1 cellular context compared by ENCODE assay signal in the genomic region with DNA sequence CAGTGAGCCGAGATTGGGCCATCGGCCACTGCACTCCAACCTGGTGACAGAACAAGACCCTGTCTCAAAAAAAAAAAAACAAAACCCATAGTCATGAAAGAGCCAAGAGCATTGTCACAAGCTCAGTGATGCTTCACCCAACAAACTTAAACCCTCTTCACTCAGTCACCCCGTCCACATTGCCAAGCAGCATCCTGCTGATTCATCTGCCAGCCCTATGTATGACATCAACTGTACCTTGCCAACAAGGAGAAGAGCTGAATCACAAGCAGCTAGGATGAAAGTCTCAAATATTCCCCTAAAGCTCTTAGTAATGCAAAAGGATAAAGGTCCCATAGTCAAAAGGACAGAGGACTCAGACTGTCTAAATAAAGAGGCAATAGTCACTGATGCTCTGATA.
TF ChIP-seq lines count a peak whose summit lies in the region.

No MANE protein-coding gene starts in this region.

TF ChIP-seq in HepG2, 621 proteins besides CTCF, POLR2A, EP300 and RAD21:
- TF ChIP-seq, protein P1, sequence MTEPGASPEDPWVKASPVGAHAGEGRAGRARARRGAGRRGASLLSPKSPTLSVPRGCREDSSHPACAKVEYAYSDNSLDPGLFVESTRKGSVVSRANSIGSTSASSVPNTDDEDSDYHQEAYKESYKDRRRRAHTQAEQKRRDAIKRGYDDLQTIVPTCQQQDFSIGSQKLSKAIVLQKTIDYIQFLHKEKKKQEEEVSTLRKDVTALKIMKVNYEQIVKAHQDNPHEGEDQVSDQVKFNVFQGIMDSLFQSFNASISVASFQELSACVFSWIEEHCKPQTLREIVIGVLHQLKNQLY (CRISPR knock-in tag; IDR thresholded peaks at IDR 0.05): no peak
- TF ChIP-seq ZNF567 (CRISPR knock-in tag; IDR thresholded peaks at IDR 0.05; ENCODE audit: borderline replicate concordance) (no peak), THAP11 (CRISPR knock-in tag; IDR thresholded peaks at IDR 0.05) (no peak), ARID2 (CRISPR knock-in tag; IDR thresholded peaks at IDR 0.05; ENCODE audit: borderline replicate concordance) (no peak), SNAI1 (CRISPR knock-in tag; IDR thresholded peaks at IDR 0.05; ENCODE audit: borderline replicate concordance) (no peak), NR2F6 (IDR thresholded peaks at IDR 0.05) (no peak), NR2F6 (CRISPR knock-in tag; IDR thresholded peaks at IDR 0.05) (no peak), ZNF672 (CRISPR knock-in tag; IDR thresholded peaks at IDR 0.05) (no peak), ZNF777 (CRISPR knock-in tag; IDR thresholded peaks at IDR 0.05) (no peak), ZFP41 (CRISPR knock-in tag; IDR thresholded peaks at IDR 0.05; ENCODE audit: borderline replicate concordance) (no peak), KAT7 (CRISPR knock-in tag; IDR thresholded peaks at IDR 0.05; ENCODE audit: borderline replicate concordance) (no peak), ZNF75D (CRISPR knock-in tag; IDR thresholded peaks at IDR 0.05; ENCODE audit: borderline replicate concordance) (no peak)
- TF ChIP-seq, protein P2, sequence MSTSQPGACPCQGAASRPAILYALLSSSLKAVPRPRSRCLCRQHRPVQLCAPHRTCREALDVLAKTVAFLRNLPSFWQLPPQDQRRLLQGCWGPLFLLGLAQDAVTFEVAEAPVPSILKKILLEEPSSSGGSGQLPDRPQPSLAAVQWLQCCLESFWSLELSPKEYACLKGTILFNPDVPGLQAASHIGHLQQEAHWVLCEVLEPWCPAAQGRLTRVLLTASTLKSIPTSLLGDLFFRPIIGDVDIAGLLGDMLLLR (CRISPR knock-in tag; IDR thresholded peaks at IDR 0.05): no peak
- TF ChIP-seq, protein P3, sequence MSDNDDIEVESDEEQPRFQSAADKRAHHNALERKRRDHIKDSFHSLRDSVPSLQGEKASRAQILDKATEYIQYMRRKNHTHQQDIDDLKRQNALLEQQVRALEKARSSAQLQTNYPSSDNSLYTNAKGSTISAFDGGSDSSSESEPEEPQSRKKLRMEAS (IDR thresholded peaks at IDR 0.05): no peak
- TF ChIP-seq, protein P4, sequence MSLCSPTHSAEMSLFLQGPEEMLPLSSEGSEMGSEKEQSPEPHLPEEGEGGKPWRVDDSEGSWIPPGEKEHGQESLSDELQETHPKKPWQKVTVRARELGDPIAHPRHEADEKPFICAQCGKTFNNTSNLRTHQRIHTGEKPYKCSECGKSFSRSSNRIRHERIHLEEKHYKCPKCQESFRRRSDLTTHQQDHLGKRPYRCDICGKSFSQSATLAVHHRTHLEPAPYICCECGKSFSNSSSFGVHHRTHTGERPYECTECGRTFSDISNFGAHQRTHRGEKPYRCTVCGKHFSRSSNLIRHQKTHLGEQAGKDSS (CRISPR knock-in tag; IDR thresholded peaks at IDR 0.05; ENCODE audit: borderline replicate concordance, low read depth): no peak
